ENCODE assay signal across 24 cellular contexts in genomic region chr6:11279213-11279780, GRCh38. TPM values are rescaled to one million over a fixed set of nuclear protein-coding genes. Genes with fewer than 3 reads are reported as not detected.
DNase-seq lines count a peak whose midpoint lies in the region; ATAC-seq and TF ChIP-seq lines count a peak whose summit lies in the region.
"Had no signal": no experiment of that assay in that cellular context is flagged by ENCODE, and none has a peak within 500 bp of the region (broad histone marks: within the 10 kb centered on the region; RNA-seq: fewer than 3 reads in every experiment).

No MANE protein-coding gene starts in this region.

- H3K4me1 Mint-ChIP-seq in H9 = peaks cover 29 to 30% of the 10 kb centered on the region in 2 experiments

- H3K9me3 ChIP-seq in AG04450 (ENCODE audit: control insufficient read depth, insufficient read depth, low read length) = no peaks in the 10 kb centered on the region
- no peaks in the 10 kb centered on the region for H3K9me3 ChIP-seq in H9 (ENCODE audit: control insufficient read depth, low read depth, low read length)
- H3K9me3 ChIP-seq in fibroblast of lung (ENCODE audit: control insufficient read depth, insufficient read depth, low read depth, low read length) = no peaks in the 10 kb centered on the region
- H3K9me3 ChIP-seq in prostate gland = no peaks in the 10 kb centered on the region
- H3K9me3 ChIP-seq in esophagus squamous epithelium = no peaks in the 10 kb centered on the region
- H3K9me3 ChIP-seq: left ventricle myocardium inferior, mucosa of descending colon had no signal

- H4K5ac ChIP-seq in H9 (ENCODE audit: insufficient read length, low read depth, low read length) = no peak overlapping the region

- no peak overlapping the region for H3K4me3 Mint-ChIP-seq in H9
- H3K4me3 Mint-ChIP-seq: CD14-positive monocyte; dendritic cell treated with granulocyte-macrophage colony-stimulating factor and Interleukin-4, amounts not matched to agents 40 ng/mL and 50 ng/mL, for 4 days; WTC11 had no signal

- H3K18ac ChIP-seq in H9 (ENCODE audit: insufficient read length, low read depth, low read length) = peak overlapping the region; percentile 31

- H3K23me2 ChIP-seq in H9 (ENCODE audit: insufficient read length, low read depth, low read length, poor library complexity, severe bottlenecking) = no peaks in the 10 kb centered on the region

- peaks cover 7% of the 10 kb centered on the region for H3K27me3 Mint-ChIP-seq in H9 (ENCODE audit: low read depth)

- intact Hi-C loops in prostate gland (cut with DNase I) (loop anchor here (5.0 kb wide), 2 partner anchors 47 to 88 kb away; partner anchors contain the start of gene NEDD9), esophagus squamous epithelium (cut with DNase I) (no loop called here)

- H3K4me1 ChIP-seq in H9 (ENCODE audit: insufficient read depth, low read length) (peaks cover 14% of the 10 kb centered on the region; the same call in 1 of the 2 replicates), fibroblast of lung (ENCODE audit: control insufficient read depth, extremely low read depth, insufficient read depth, low read length) (peaks cover 11% of the 10 kb centered on the region), prostate gland (replicated peaks) (peaks cover 11% of the 10 kb centered on the region), esophagus squamous epithelium (peaks cover 0 to 17% (median 8%) of the 10 kb centered on the region in 3 donors)

- no peak overlapping the region for H3T11ph ChIP-seq in H9 (ENCODE audit: low read length)

- no peak overlapping the region for H2BK12ac ChIP-seq in H9 (ENCODE audit: insufficient read length, low read depth, low read length)

- no peak overlapping the region for H3K4me2 ChIP-seq in H9 (ENCODE audit: insufficient read depth, insufficient read length, low read length)
- H3K4me2 ChIP-seq in fibroblast of lung (ENCODE audit: extremely low read depth, insufficient read depth, low read length) = peak overlapping the region; percentile 56

- H3K36me3 Mint-ChIP-seq in H9 (ENCODE audit: insufficient read depth in 1 of 3, low read depth in 3 of 3) = no peaks in the 10 kb centered on the region
- H3K36me3 Mint-ChIP-seq: WTC11 had no signal

- no peak overlapping the region for H2BK120ac ChIP-seq in H9 (ENCODE audit: low read depth, low read length, poor library complexity, severe bottlenecking)

- POLR2A ChIA-PET in AG04450 (lab: Yijun Ruan, JAX) = interaction anchor here (1.7 kb wide), 1 partner anchor 47 kb away, joined by 4 read pairs; the partner anchor contains the start of gene NEDD9

- CTCF ChIA-PET in AG04450 (lab: Charles Lee) = interaction anchor here (2.8 kb wide), 1 partner anchor 217 kb away, joined by 13 read pairs; no protein-coding TSS in a partner anchor

- no peak overlapping the region for H2BK15ac ChIP-seq in H9 (ENCODE audit: low read depth, low read length)

- H3K36me3 ChIP-seq in fibroblast of lung (ENCODE audit: control insufficient read depth, insufficient read depth, low read length) = no peaks in the 10 kb centered on the region
- H3K36me3 ChIP-seq in prostate gland = no peaks in the 10 kb centered on the region
- H3K36me3 ChIP-seq in esophagus squamous epithelium = no peaks in the 10 kb centered on the region
- H3K36me3 ChIP-seq: left ventricle myocardium inferior had no signal

- no peak overlapping the region for H3K14ac ChIP-seq in H9 (ENCODE audit: insufficient read depth, low read length)

- TF ChIP-seq CTCF in AG04450 (IDR thresholded peaks at IDR 0.05; ENCODE audit: low read depth, low read length) (no peak), H9 (conservative IDR thresholded peaks at IDR 0.05) (no peak), fibroblast of lung (conservative IDR thresholded peaks at IDR 0.05 in 1 of 2, IDR thresholded peaks at IDR 0.05 in 1 of 2; ENCODE audit: low read depth in 1 of 2, low read length in 2 of 2) (no peak), prostate gland (IDR thresholded peaks at IDR 0.05) (no peak), esophagus squamous epithelium (IDR thresholded peaks at IDR 0.05) (no peak)

- H3K9ac ChIP-seq in H9 (ENCODE audit: extremely low read depth, insufficient read length, low read length) (no peak overlapping the region), fibroblast of lung (ENCODE audit: insufficient read depth, low read length) (no peak overlapping the region)

- no peak overlapping the region for H3K56ac ChIP-seq in H9 (ENCODE audit: insufficient read length, low read depth, low read length)

- H2BK20ac ChIP-seq in H9 (ENCODE audit: low read depth, low read length, poor library complexity, severe bottlenecking) = no peak overlapping the region

- H3K27ac ChIP-seq in AG04450 (ENCODE audit: low read depth, low read length) = peak overlapping the region; percentile 47
- no peak overlapping the region for H3K27ac ChIP-seq in H9 (ENCODE audit: insufficient read length, low read depth, low read length)
- no peak overlapping the region for H3K27ac ChIP-seq in fibroblast of lung (ENCODE audit: insufficient read depth, low read length)
- H3K27ac ChIP-seq in prostate gland = peak overlapping the region; percentile 6 to 46
- no peak overlapping the region for H3K27ac ChIP-seq in esophagus squamous epithelium
- H3K27ac ChIP-seq: epithelial cell of prostate, left ventricle myocardium inferior had no signal

- no peak overlapping the region for H4K91ac ChIP-seq in H9 (ENCODE audit: insufficient read length, low read depth, low read length)

- WGBS in H9 (ENCODE audit: extremely low coverage, insufficient read length, low lambda C conversion rate) = no CpG with 5 or more reads among the region's 18 CpGs
- WGBS in prostate gland = 68% methylated on average over 18 of the region's 18 CpGs
- 90 to 94% methylated on average over 14 to 18 of the region's 18 CpGs for WGBS in esophagus squamous epithelium, 2 donors

- H4K8ac ChIP-seq in H9 (replicated peaks; ENCODE audit: insufficient read length, low read depth, low read length) = no peak overlapping the region

- H3K27me3 ChIP-seq in AG04450 (ENCODE audit: control insufficient read depth, insufficient read depth, low read length) = no peaks in the 10 kb centered on the region
- no peaks in the 10 kb centered on the region for H3K27me3 ChIP-seq in H9 (ENCODE audit: insufficient read depth, low read length)
- H3K27me3 ChIP-seq in fibroblast of lung (ENCODE audit: control insufficient read depth, insufficient read depth, low read length) = no peaks in the 10 kb centered on the region
- H3K27me3 ChIP-seq in prostate gland (replicated peaks; ENCODE audit: insufficient read depth) = no peaks in the 10 kb centered on the region
- H3K27me3 ChIP-seq in esophagus squamous epithelium = no peaks in the 10 kb centered on the region

- no peak for TF ChIP-seq POLR2A in prostate gland (IDR thresholded peaks at IDR 0.05)
- no peak for TF ChIP-seq POLR2A in esophagus squamous epithelium (IDR thresholded peaks at IDR 0.05)

- ATAC-seq in HG02970 (IDR thresholded peaks at IDR 0.05; ENCODE audit: low FRiP score, unreplicated experiment) (no peak), HG03139 (IDR thresholded peaks at IDR 0.05; ENCODE audit: unreplicated experiment) (no peak)
- ATAC-seq: activated naive CD4-positive, alpha-beta T cell treated with anti-CD3 and anti-CD28 coated beads, Interleukin-2, amount 50 U/mL, for 72 hours; mucosa of descending colon; WTC11 had no signal

- H4K20me1 ChIP-seq in H9 (ENCODE audit: control insufficient read depth, insufficient read depth, insufficient read length) (no peaks in the 10 kb centered on the region), fibroblast of lung (ENCODE audit: control insufficient read depth, extremely low read depth, insufficient read depth, low read length) (no peaks in the 10 kb centered on the region)

- H3K79me1 ChIP-seq in H9 (ENCODE audit: insufficient read depth, low read depth, low read length, poor library complexity, severe bottlenecking) = no peaks in the 10 kb centered on the region

- no peak overlapping the region for H3K23ac ChIP-seq in H9 (ENCODE audit: insufficient read length, low read depth, low read length)

- no peaks in the 10 kb centered on the region for H3K9me3 Mint-ChIP-seq in H9
- H3K9me3 Mint-ChIP-seq: activated naive CD4-positive, alpha-beta T cell treated with anti-CD3 and anti-CD28 coated beads, Interleukin-2, amount 50 U/mL, for 72 hours; dendritic cell treated with granulocyte-macrophage colony-stimulating factor and Interleukin-4, amounts not matched to agents 40 ng/mL and 50 ng/mL, for 4 days; WTC11 had no signal

- H3K4me3 ChIP-seq in AG04450 (ENCODE audit: low read depth, low read length) (peak overlapping the region; percentile 20), fibroblast of lung (replicated peaks in 1 of 4; ENCODE audit: control extremely low read depth in 1 of 4, insufficient read depth in 1 of 4, low read depth in 3 of 4, low read length in 4 of 4) (peak overlapping the region in 1 of 4 experiments; percentile 25), prostate gland (no peak overlapping the region), esophagus squamous epithelium (no peak overlapping the region)
- H3K4me3 ChIP-seq: left ventricle myocardium inferior, mucosa of descending colon, skin epidermis had no signal

- DNase-seq in AG04450 (ENCODE audit: low read depth, low spot score) (no peak), H9 (no peak), fibroblast of lung (ENCODE audit: low read depth in 2 of 2) (peak in 1 of 2 donors; percentile 37), prostate gland (ENCODE audit: low spot score) (no peak), CD1c-positive myeloid dendritic cell (ENCODE audit: extremely low spot score) (no peak), esophagus squamous epithelium (lab: John Stamatoyannopoulos, UW) (no peak)
- DNase-seq: activated T-cell treated with anti-CD3 and anti-CD28 coated beads, Interleukin-2, amount 50 U/mL, for 72 hours; glutamatergic neuron; KBM-7; left ventricle myocardium inferior; mucosa of descending colon; NCI-H2081 treated with DMSO at 0.1 percent for 48 hours; NCI-H524 treated with DMSO at 0.1 percent for 48 hours; occipital lobe; stimulated activated CD4-positive, alpha-beta T cell treated with anti-CD3 and anti-CD28 coated beads, Interleukin-4, amount 100 ng/mL, for 1 hour; T-helper 2 cell had no signal

- no peak overlapping the region for H2BK5ac ChIP-seq in H9 (ENCODE audit: insufficient read length, low read length)

- H2AFZ ChIP-seq in H9 (ENCODE audit: low read length) (no peak overlapping the region), fibroblast of lung (ENCODE audit: low read length) (peak overlapping the region; percentile 17)

- no peak overlapping the region for H2AK5ac ChIP-seq in H9 (ENCODE audit: insufficient read length, low read length)

- H3K4ac ChIP-seq in H9 (ENCODE audit: low read depth, low read length) = no peak overlapping the region

- H3K79me2 ChIP-seq in H9 (ENCODE audit: insufficient read depth, low read length) (no peaks in the 10 kb centered on the region), fibroblast of lung (ENCODE audit: control insufficient read depth, insufficient read depth, low read length) (no peaks in the 10 kb centered on the region)

- peak overlapping the region in 1 of 3 experiments; percentile 59; a peak in 1 of 7 replicates for H3K27ac Mint-ChIP-seq in H9
- H3K27ac Mint-ChIP-seq: dendritic cell treated with granulocyte-macrophage colony-stimulating factor and Interleukin-4, amounts not matched to agents 40 ng/mL and 50 ng/mL, for 4 days; WTC11 had no signal

RNA-seq across cellular contexts. Expression of gene NEDD9, which starts 46.8 kb away (rescaled TPM):
- polyA plus RNA-seq in AG04450 (2011; rRNA removed) (7.2 and 10.9 TPM in 2 replicates), fibroblast of lung (35.2 and 41.9 TPM in 2 replicates)
- 17.2 and 31.1 TPM in 2 replicates for polyA minus RNA-seq in AG04450 (2011; rRNA and poly(A)+ RNA removed)
- total RNA-seq in H9 (2021) (5.5 and 5.8 TPM in 2 replicates), fibroblast of lung (13.6 and 33.7 TPM in 2 replicates), prostate gland (10 to 100 TPM; 51.1 to 72.1 TPM), esophagus squamous epithelium (10 to 100 TPM in 2 of 4 donors, 1 to 10 TPM in 2; 7.7 to 14.9 (median 10.9) TPM)
- 25.1 and 26.5 TPM in 2 replicates for polyA plus RNA-seq in fibroblast of lung (2012)
- polyA minus RNA-seq in fibroblast of lung (ENCODE audit: low replicate concordance) = 75.8 and 84.0 TPM in 2 replicates

Comparison
In these comparisons a context has a peak if more than half of its experiments do, and no peak if none do; other contexts are left out.
1. H3K27ac ChIP-seq: peak in AG04450 (single experiment) and prostate gland (2 of 2); none in H9 (single experiment), fibroblast of lung (single experiment) and esophagus squamous epithelium (0 of 4).